Comparison of ENCODE assay signal across 8 cellular contexts in genomic region chr5:146877783-146878470, GRCh38. TPM values are rescaled to one million over a fixed set of nuclear protein-coding genes. Genes with fewer than 3 reads are reported as not detected.
A peak's percentile ranks its signal among the peaks of the same experiment; 100 is the strongest.
DNase-seq lines count a peak whose midpoint lies in the region; TF ChIP-seq lines count a peak whose summit lies in the region.

No MANE protein-coding gene starts in this region.

- DNase-seq in activated T-cell treated with anti-CD3 and anti-CD28 coated beads, Interleukin-2, amount 50 U/mL, for 1 hour: peak; percentile 35
- no peak for DNase-seq in activated T-cell treated with anti-CD3 and anti-CD28 coated beads for 4 hours
- DNase-seq in Peyer's patch: peak in 1 of 3 donors; percentile 48
- DNase-seq in brain microvascular endothelial cell: no peak
- DNase-seq in iris pigment epithelial cell (ENCODE audit: low read depth): peak; percentile 9
- no peak for DNase-seq in RKO (ENCODE audit: low spot score)
- no peak for DNase-seq in GDM1 (lab: John Stamatoyannopoulos, UW)

- peaks cover 0 to 14% (median 0%) of the 10 kb centered on the region in 4 donors for H3K4me1 ChIP-seq in Peyer's patch

- TF ChIP-seq POLR2A in Peyer's patch (IDR thresholded peaks at IDR 0.05): no peak

- TF ChIP-seq CTCF in Peyer's patch (IDR thresholded peaks at IDR 0.05) (no peak), brain microvascular endothelial cell (IDR thresholded peaks at IDR 0.05; ENCODE audit: low read depth, low read length, missing control alignments) (no peak)

- in situ Hi-C loops in brain microvascular endothelial cell (cut with HindIII; ENCODE audit: low pct_ligation_motif_present, low sequenced_read_pairs): no loop called here

- H3K36me3 ChIP-seq in Peyer's patch (no peaks in the 10 kb centered on the region), brain microvascular endothelial cell (replicated peaks) (no peaks in the 10 kb centered on the region)

- H3K4me3 ChIP-seq in Peyer's patch (peak overlapping the region; percentile 24 to 55 (median 40)), brain microvascular endothelial cell (ENCODE audit: low read depth, low read length) (peak overlapping the region; percentile 65), skin epidermis (peak overlapping the region; percentile 31 to 49 (median 42))

- no peaks in the 10 kb centered on the region for H3K9me3 ChIP-seq in Peyer's patch

- H3K27me3 ChIP-seq in Peyer's patch (peaks cover 0 to 11% of the 10 kb centered on the region in 2 donors), brain microvascular endothelial cell (replicated peaks) (peaks cover 15% of the 10 kb centered on the region)

- H3K27ac ChIP-seq in Peyer's patch: peak overlapping the region in 2 of 4 donors; percentile 19 to 22
- H3K27ac ChIP-seq in brain microvascular endothelial cell: no peak overlapping the region
- H3K27ac ChIP-seq in skin epidermis: peak overlapping the region in 6 of 21 experiments; percentile 16 to 78 (median 35)

RNA-seq across cellular contexts. Expression of gene PPP2R2B, which starts 0.6 kb away (rescaled TPM):
- 1 to 10 TPM; 1.2 to 2.9 (median 1.9) TPM for total RNA-seq in Peyer's patch

Comparison
In these comparisons a context has a peak if more than half of its experiments do, and no peak if none do; other contexts are left out.
1. DNase-seq: peak in activated T-cell treated with anti-CD3 and anti-CD28 coated beads, Interleukin-2, amount 50 U/mL, for 1 hour (single experiment) and iris pigment epithelial cell (single experiment); none in activated T-cell treated with anti-CD3 and anti-CD28 coated beads for 4 hours (single experiment), brain microvascular endothelial cell (single experiment), RKO (single experiment) and GDM1 (single experiment).
2. Peak in every context shown above with its lines, with median percentiles within 50 percentile points of each other: H3K4me3 ChIP-seq.